9 cellular contexts compared by ENCODE assay signal in genomic region chr3:57959407-57960173, GRCh38. TPM values are rescaled to one million over a fixed set of nuclear protein-coding genes. Genes with fewer than 3 reads are reported as not detected.
DNase-seq lines count a peak whose midpoint lies in the region; ATAC-seq, FAIRE-seq and TF ChIP-seq lines count a peak whose summit lies in the region.
"Had no signal": no experiment of that assay in that cellular context is flagged by ENCODE, and none has a peak within 500 bp of the region (broad histone marks: within the 10 kb centered on the region; RNA-seq: fewer than 3 reads in every experiment).

No MANE protein-coding gene starts in this region.

- H3K4me1 ChIP-seq in HUES64 (ENCODE audit: insufficient read depth, low read length) (peaks cover 12% of the 10 kb centered on the region), mucosa of rectum (ENCODE audit: control insufficient read depth in 2 of 2, insufficient read depth in 2 of 2, low read length in 2 of 2) (peaks cover 22 to 28% of the 10 kb centered on the region in 2 donors)

- H3K27me3 Mint-ChIP-seq in activated naive CD4-positive, alpha-beta T cell treated with anti-CD3 and anti-CD28 coated beads for 36 hours (ENCODE audit: low read depth), result no peaks in the 10 kb centered on the region

- CTCF ChIA-PET in activated naive CD4-positive, alpha-beta T cell treated with anti-CD3 and anti-CD28 coated beads for 36 hours (lab: Charles Lee), result interaction anchor here (0.6 kb wide), 1 partner anchor 661 kb away, joined by 3 read pairs; no protein-coding TSS in a partner anchor

- H3K4me1 Mint-ChIP-seq in activated naive CD4-positive, alpha-beta T cell treated with anti-CD3 and anti-CD28 coated beads for 36 hours (ENCODE audit: low read depth), result peaks cover 13% of the 10 kb centered on the region

- peak; percentile 23 for DNase-seq in AG20443 (ENCODE audit: low spot score)
- DNase-seq in bronchial epithelial cell (ENCODE audit: low read depth), result peak; percentile 86
- no peak for DNase-seq in superior temporal gyrus (ENCODE audit: extremely low spot score)
- no peak for DNase-seq in NCI-H187 (lab: John Stamatoyannopoulos, UW)
- DNase-seq in activated naive CD4-positive, alpha-beta T cell treated with anti-CD3 and anti-CD28 coated beads for 36 hours, result no peak

- no peak for TF ChIP-seq CTCF in bronchial epithelial cell (IDR thresholded peaks at IDR 0.05; ENCODE audit: insufficient read depth, low read length, severe bottlenecking)

- no peaks in the 10 kb centered on the region for H3K9me3 Mint-ChIP-seq in activated naive CD4-positive, alpha-beta T cell treated with anti-CD3 and anti-CD28 coated beads for 36 hours

- no peak for FAIRE-seq in bronchial epithelial cell (lab: Jason Lieb, UNC)

- H3K36me3 ChIP-seq in HUES64 (ENCODE audit: insufficient read depth, low read length) (no peaks in the 10 kb centered on the region), bronchial epithelial cell (ENCODE audit: control insufficient read depth, insufficient read depth, low read length) (no peaks in the 10 kb centered on the region), mucosa of rectum (ENCODE audit: control insufficient read depth in 2 of 2, insufficient read depth in 2 of 2, low read length in 2 of 2) (no peaks in the 10 kb centered on the region)

- no peaks in the 10 kb centered on the region for H3K36me3 Mint-ChIP-seq in activated naive CD4-positive, alpha-beta T cell treated with anti-CD3 and anti-CD28 coated beads for 36 hours (ENCODE audit: low read depth)

- intact Hi-C loops in activated naive CD4-positive, alpha-beta T cell treated with anti-CD3 and anti-CD28 coated beads for 36 hours (cut with micrococcal nuclease), result no loop called here

- H3K4me3 Mint-ChIP-seq in activated naive CD4-positive, alpha-beta T cell treated with anti-CD3 and anti-CD28 coated beads for 36 hours, result no peak overlapping the region

- H3K27ac Mint-ChIP-seq in activated naive CD4-positive, alpha-beta T cell treated with anti-CD3 and anti-CD28 coated beads for 36 hours, result no peak overlapping the region

- ATAC-seq in GM19023 (IDR thresholded peaks at IDR 0.05; ENCODE audit: unreplicated experiment), result no peak

- H3K27ac ChIP-seq in HUES64 (ENCODE audit: low read depth, low read length) (peak overlapping the region; percentile 36), mucosa of rectum (ENCODE audit: low read depth in 2 of 2, low read length in 2 of 2) (peak overlapping the region; percentile 71 to 76)
- H3K27ac ChIP-seq: VCaP had no signal

- H3K9me3 ChIP-seq in HUES64 (ENCODE audit: insufficient read depth, low read depth, low read length), result no peaks in the 10 kb centered on the region
- no peaks in the 10 kb centered on the region for H3K9me3 ChIP-seq in mucosa of rectum (ENCODE audit: control insufficient read depth in 2 of 2, low read length in 2 of 2)

- H3K9ac ChIP-seq in HUES64 (ENCODE audit: low read depth, low read length) (no peak overlapping the region; the same call in 1 of the 2 replicates), mucosa of rectum (ENCODE audit: low read depth in 1 of 2, low read length in 2 of 2) (peak overlapping the region; percentile 3 to 26)

- H3K27me3 ChIP-seq in HUES64 (ENCODE audit: insufficient read depth, low read length) (no peaks in the 10 kb centered on the region), bronchial epithelial cell (ENCODE audit: control insufficient read depth, insufficient read depth, low read length) (no peaks in the 10 kb centered on the region), mucosa of rectum (ENCODE audit: control insufficient read depth in 2 of 2, insufficient read depth in 2 of 2, low read length in 2 of 2) (no peaks in the 10 kb centered on the region)

- H3K4me3 ChIP-seq in HUES64 (ENCODE audit: low read length), result no peak overlapping the region
- no peak overlapping the region for H3K4me3 ChIP-seq in bronchial epithelial cell (ENCODE audit: low read depth, low read length)
- peak overlapping the region; percentile 1 to 26 for H3K4me3 ChIP-seq in mucosa of rectum (ENCODE audit: low read length in 2 of 2)

- 71% methylated on average over 19 of the region's 19 CpGs for WGBS in HUES64

RNA-seq across cellular contexts. Expression of gene FLNB, which starts 48.6 kb away (rescaled TPM):
- polyA plus RNA-seq in HUES64 (2013, experiment 1 of 2), result 33.5 TPM
- 39.4 TPM for polyA plus RNA-seq in HUES64 (2013, experiment 2 of 2)
- 460 and 822 TPM in 2 replicates for total RNA-seq in bronchial epithelial cell
- 10 to 100 TPM; 47.7 to 48.0 TPM for total RNA-seq in activated naive CD4-positive, alpha-beta T cell treated with anti-CD3 and anti-CD28 coated beads for 36 hours

Comparison
In these comparisons a context has a peak if more than half of its experiments do, and no peak if none do; other contexts are left out.
1. DNase-seq: peak in AG20443 (single experiment) and bronchial epithelial cell (single experiment); none in superior temporal gyrus (single experiment), NCI-H187 (0 of 2) and activated naive CD4-positive, alpha-beta T cell treated with anti-CD3 and anti-CD28 coated beads for 36 hours (single experiment).
2. H3K4me3 ChIP-seq: peak in mucosa of rectum (2 of 2); none in HUES64 (single experiment) and bronchial epithelial cell (single experiment).